Comparison of ENCODE assay signal across 8 cellular contexts in the genomic region with DNA sequence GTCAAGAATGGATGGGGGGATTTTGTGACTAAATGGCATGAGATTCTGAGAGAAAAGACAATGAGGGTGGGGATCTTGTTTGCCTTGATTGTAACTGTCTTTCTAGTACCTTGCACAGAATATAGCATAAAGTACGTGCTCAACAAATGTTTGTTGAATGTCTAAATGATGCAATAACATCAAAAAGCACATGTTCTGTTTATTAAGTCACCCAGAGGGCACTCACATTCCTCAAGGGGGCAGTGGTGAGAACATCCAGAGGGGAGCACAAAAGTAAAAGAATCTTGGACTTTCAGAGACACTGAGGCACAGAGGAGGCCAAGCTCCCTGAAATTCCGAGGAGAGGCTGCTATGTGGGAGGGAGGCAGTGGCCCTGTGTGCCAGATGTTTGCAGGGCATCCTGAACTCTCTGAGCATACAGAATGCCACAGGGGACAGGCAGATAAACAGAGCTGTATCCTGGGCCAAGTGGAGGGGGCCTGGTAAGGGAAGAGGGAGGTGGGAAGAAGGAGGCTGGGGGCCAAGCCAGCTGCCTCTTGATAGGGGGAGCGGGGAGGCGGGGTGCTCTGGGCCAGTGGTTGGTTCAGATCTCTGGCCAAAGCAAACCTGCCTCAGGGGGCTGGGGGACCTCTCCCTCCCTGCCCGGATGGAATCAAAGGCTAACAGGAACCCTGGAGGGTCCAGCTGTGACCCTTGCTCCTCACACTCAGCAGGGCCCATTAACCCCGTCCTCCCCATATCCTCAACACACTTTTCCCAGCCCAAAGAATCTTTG. TPM values are rescaled to one million over a fixed set of nuclear protein-coding genes. Genes with fewer than 3 reads are reported as not detected.
A peak's percentile ranks its signal among the peaks of the same experiment; 100 is the strongest.
DNase-seq lines count a peak whose midpoint lies in the region; ATAC-seq, FAIRE-seq and TF ChIP-seq lines count a peak whose summit lies in the region.

No MANE protein-coding gene starts in this region.

- no peaks in the 10 kb centered on the region; the same call in 1 of the 2 replicates for H3K27me3 ChIP-seq in OCI-LY1 (ENCODE audit: insufficient read depth, low read length)
- peaks cover 0 to 8% of the 10 kb centered on the region in 2 donors for H3K27me3 ChIP-seq in left lung

- H3K4me1 ChIP-seq in OCI-LY1 (ENCODE audit: insufficient read depth, low read length, severe bottlenecking) (no peaks in the 10 kb centered on the region), left lung (no peaks in the 10 kb centered on the region)

- H3K27ac ChIP-seq in OCI-LY1 (ENCODE audit: low read depth, low read length, poor library complexity, severe bottlenecking) = no peak overlapping the region
- H3K27ac ChIP-seq in left lung = no peak overlapping the region

- H3K4me3 ChIP-seq in OCI-LY1 (ENCODE audit: low read depth, low read length, poor library complexity, severe bottlenecking) (no peak overlapping the region), left lung (no peak overlapping the region)

- peak; percentile 40 to 45 for DNase-seq in activated CD4-positive, alpha-beta T cell treated with anti-CD3 and anti-CD28 coated beads for 4 hours
- DNase-seq in activated CD4-positive, alpha-beta T cell treated with anti-CD3 and anti-CD28 coated beads for 1 hour = no peak
- DNase-seq in brain pericyte (ENCODE audit: low read depth, low spot score) (peak; percentile 96), left lung (no peak), urothelium cell line (ENCODE audit: low spot score) (peak; percentile 41), NCI-H128 (lab: John Stamatoyannopoulos, UW; ENCODE audit: unreplicated experiment) (no peak)

- H3K79me2 ChIP-seq in OCI-LY1 (ENCODE audit: insufficient read depth, low read length) = no peaks in the 10 kb centered on the region

- H3K9me3 ChIP-seq in OCI-LY1 (ENCODE audit: low read length) (no peaks in the 10 kb centered on the region), left lung (no peaks in the 10 kb centered on the region)

- H4K20me1 ChIP-seq in OCI-LY1 (ENCODE audit: insufficient read depth, low read length) = no peaks in the 10 kb centered on the region

- no peak overlapping the region for H2AFZ ChIP-seq in OCI-LY1 (ENCODE audit: low read length)

- H3K4me2 ChIP-seq in OCI-LY1 (ENCODE audit: low read length) = no peak overlapping the region

- ATAC-seq in left lung = peak; percentile 62
- no peak for ATAC-seq in HG03457 (IDR thresholded peaks at IDR 0.05; ENCODE audit: unreplicated experiment)

- no peaks in the 10 kb centered on the region for H3K9me2 ChIP-seq in OCI-LY1 (ENCODE audit: low read depth, low read length)

- intact Hi-C loops in left lung (cut with DNase I) = loop anchor here in 1 of 2 donors (10.0 kb wide), 1 partner anchor 86 kb away; the partner anchor contains the start of gene CASQ1

- no peak for FAIRE-seq in urothelium cell line (lab: Jason Lieb, UNC)

- H3F3A ChIP-seq in OCI-LY1 (ENCODE audit: insufficient read depth, low read length) = no peaks in the 10 kb centered on the region

- H3K36me3 ChIP-seq in OCI-LY1 (ENCODE audit: insufficient read depth, low read length) (no peaks in the 10 kb centered on the region), left lung (no peaks in the 10 kb centered on the region)

- H3K9ac ChIP-seq in OCI-LY1 (ENCODE audit: low read length) = no peak overlapping the region

- TF ChIP-seq CTCF in OCI-LY1 (IDR thresholded peaks at IDR 0.05; ENCODE audit: low read length) = peak; percentile 59
- TF ChIP-seq CTCF in left lung (IDR thresholded peaks at IDR 0.05) = peak in 1 of 2 donors; percentile 37

RNA-seq across cellular contexts. Expression of gene ATP1A2, which starts 6.5 kb away (rescaled TPM):
- total RNA-seq in left lung = 1 to 10 TPM; 2.8 to 5.0 TPM

RNA-seq across cellular contexts. Expression of gene IGSF8, which starts 10.7 kb away (rescaled TPM):
- total RNA-seq in left lung = 10 to 100 TPM; 27.5 to 38.3 TPM

RNA-seq across cellular contexts. Expression of gene KCNJ9, which starts 27.7 kb away (rescaled TPM):
- total RNA-seq in left lung = not detected

RNA-seq across cellular contexts. Expression of gene KCNJ10, which starts 39.1 kb away (rescaled TPM):
- total RNA-seq in left lung = under 1 TPM in 1 of 2 donors, not detected in 1; 0.58 TPM

RNA-seq across cellular contexts. Expression of gene ATP1A4, which starts 42.3 kb away (rescaled TPM):
- total RNA-seq in left lung = not detected

Comparison
In these comparisons a context has a peak if more than half of its experiments do, and no peak if none do; other contexts are left out.
1. DNase-seq: peak in activated CD4-positive, alpha-beta T cell treated with anti-CD3 and anti-CD28 coated beads for 4 hours (2 of 2), brain pericyte (single experiment) and urothelium cell line (single experiment); none in activated CD4-positive, alpha-beta T cell treated with anti-CD3 and anti-CD28 coated beads for 1 hour (single experiment), left lung (0 of 2) and NCI-H128 (single experiment).